2 cellular contexts compared by ENCODE assay signal in the genomic region with DNA sequence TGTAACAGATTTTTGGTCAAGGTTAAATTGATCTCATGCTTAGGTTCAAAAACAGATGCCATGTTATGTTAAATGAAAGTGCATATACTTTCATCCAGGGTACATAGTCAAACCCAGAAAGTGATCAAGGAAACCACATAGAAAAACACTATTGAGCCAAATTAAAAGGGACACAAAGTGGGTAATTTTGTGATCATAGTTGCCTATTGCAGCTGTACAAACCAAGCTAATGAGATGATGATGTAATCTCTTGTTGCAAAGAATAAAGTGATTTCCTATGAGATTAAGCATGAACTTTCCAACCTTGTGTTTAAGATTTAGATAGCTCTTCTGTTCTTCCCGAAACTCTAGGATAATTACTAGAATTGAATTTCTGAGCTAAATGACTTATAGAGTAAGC.
TF ChIP-seq lines count a peak whose summit lies in the region.

No MANE protein-coding gene starts in this region.

TF ChIP-seq in SK-N-SH treated with all-trans-retinoic acid at 6 μM for 48 hours, 23 proteins besides CTCF, POLR2A, EP300 and RAD21 (continued from another document):
- TF ChIP-seq, protein P1, sequence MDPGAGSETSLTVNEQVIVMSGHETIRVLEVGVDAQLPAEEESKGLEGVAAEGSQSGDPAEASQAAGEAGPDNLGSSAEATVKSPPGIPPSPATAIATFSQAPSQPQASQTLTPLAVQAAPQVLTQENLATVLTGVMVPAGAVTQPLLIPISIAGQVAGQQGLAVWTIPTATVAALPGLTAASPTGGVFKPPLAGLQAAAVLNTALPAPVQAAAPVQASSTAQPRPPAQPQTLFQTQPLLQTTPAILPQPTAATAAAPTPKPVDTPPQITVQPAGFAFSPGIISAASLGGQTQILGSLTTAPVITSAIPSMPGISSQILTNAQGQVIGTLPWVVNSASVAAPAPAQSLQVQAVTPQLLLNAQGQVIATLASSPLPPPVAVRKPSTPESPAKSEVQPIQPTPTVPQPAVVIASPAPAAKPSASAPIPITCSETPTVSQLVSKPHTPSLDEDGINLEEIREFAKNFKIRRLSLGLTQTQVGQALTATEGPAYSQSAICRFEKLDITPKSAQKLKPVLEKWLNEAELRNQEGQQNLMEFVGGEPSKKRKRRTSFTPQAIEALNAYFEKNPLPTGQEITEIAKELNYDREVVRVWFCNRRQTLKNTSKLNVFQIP (CRISPR knock-in tag; IDR thresholded peaks at IDR 0.05; ENCODE audit: borderline replicate concordance, low read depth), result no peak
- TF ChIP-seq ARNTL (CRISPR knock-in tag; IDR thresholded peaks at IDR 0.05; ENCODE audit: borderline replicate concordance, low read depth) (no peak), TCF4 (CRISPR knock-in tag; IDR thresholded peaks at IDR 0.05; ENCODE audit: borderline replicate concordance) (peak; percentile 94), PPARA (CRISPR knock-in tag; IDR thresholded peaks at IDR 0.05; ENCODE audit: borderline replicate concordance) (0 out of 2 replicates have a peak, but pooled peaks have one; percentile 36), ISL1 (CRISPR knock-in tag; IDR thresholded peaks at IDR 0.05) (peak; percentile 72), RARB (CRISPR knock-in tag; IDR thresholded peaks at IDR 0.05) (no peak), CSDC2 (CRISPR knock-in tag; IDR thresholded peaks at IDR 0.05) (no peak), ZNF565 (CRISPR knock-in tag; conservative IDR thresholded peaks at IDR 0.05; ENCODE audit: low read depth) (peak; percentile 79), SNAI2 (CRISPR knock-in tag; IDR thresholded peaks at IDR 0.05) (no peak), ZNF8 (CRISPR knock-in tag; IDR thresholded peaks at IDR 0.05) (no peak), ESRRG (CRISPR knock-in tag; IDR thresholded peaks at IDR 0.05) (0 out of 2 replicates have a peak, but pooled peaks have one; percentile 9), ZNF70 (CRISPR knock-in tag; IDR thresholded peaks at IDR 0.05) (no peak)
- TF ChIP-seq, protein P2, sequence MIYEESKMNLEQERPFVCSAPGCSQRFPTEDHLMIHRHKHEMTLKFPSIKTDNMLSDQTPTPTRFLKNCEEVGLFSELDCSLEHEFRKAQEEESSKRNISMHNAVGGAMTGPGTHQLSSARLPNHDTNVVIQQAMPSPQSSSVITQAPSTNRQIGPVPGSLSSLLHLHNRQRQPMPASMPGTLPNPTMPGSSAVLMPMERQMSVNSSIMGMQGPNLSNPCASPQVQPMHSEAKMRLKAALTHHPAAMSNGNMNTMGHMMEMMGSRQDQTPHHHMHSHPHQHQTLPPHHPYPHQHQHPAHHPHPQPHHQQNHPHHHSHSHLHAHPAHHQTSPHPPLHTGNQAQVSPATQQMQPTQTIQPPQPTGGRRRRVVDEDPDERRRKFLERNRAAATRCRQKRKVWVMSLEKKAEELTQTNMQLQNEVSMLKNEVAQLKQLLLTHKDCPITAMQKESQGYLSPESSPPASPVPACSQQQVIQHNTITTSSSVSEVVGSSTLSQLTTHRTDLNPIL (CRISPR knock-in tag; IDR thresholded peaks at IDR 0.05; ENCODE audit: low read depth), result peak; percentile 73; the same call in 1 of the 2 replicates
- TF ChIP-seq, protein P3, sequence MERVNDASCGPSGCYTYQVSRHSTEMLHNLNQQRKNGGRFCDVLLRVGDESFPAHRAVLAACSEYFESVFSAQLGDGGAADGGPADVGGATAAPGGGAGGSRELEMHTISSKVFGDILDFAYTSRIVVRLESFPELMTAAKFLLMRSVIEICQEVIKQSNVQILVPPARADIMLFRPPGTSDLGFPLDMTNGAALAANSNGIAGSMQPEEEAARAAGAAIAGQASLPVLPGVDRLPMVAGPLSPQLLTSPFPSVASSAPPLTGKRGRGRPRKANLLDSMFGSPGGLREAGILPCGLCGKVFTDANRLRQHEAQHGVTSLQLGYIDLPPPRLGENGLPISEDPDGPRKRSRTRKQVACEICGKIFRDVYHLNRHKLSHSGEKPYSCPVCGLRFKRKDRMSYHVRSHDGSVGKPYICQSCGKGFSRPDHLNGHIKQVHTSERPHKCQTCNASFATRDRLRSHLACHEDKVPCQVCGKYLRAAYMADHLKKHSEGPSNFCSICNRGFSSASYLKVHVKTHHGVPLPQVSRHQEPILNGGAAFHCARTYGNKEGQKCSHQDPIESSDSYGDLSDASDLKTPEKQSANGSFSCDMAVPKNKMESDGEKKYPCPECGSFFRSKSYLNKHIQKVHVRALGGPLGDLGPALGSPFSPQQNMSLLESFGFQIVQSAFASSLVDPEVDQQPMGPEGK (CRISPR knock-in tag; IDR thresholded peaks at IDR 0.05; ENCODE audit: borderline replicate concordance), result no peak
- TF ChIP-seq, protein P4, sequence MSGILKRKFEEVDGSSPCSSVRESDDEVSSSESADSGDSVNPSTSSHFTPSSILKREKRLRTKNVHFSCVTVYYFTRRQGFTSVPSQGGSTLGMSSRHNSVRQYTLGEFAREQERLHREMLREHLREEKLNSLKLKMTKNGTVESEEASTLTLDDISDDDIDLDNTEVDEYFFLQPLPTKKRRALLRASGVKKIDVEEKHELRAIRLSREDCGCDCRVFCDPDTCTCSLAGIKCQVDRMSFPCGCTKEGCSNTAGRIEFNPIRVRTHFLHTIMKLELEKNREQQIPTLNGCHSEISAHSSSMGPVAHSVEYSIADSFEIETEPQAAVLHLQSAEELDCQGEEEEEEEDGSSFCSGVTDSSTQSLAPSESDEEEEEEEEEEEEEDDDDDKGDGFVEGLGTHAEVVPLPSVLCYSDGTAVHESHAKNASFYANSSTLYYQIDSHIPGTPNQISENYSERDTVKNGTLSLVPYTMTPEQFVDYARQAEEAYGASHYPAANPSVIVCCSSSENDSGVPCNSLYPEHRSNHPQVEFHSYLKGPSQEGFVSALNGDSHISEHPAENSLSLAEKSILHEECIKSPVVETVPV (CRISPR knock-in tag; IDR thresholded peaks at IDR 0.05), result no peak

TF ChIP-seq in SK-N-SH, 30 proteins besides CTCF, POLR2A, EP300 and RAD21 (continued from another document):
- TF ChIP-seq, protein P5, sequence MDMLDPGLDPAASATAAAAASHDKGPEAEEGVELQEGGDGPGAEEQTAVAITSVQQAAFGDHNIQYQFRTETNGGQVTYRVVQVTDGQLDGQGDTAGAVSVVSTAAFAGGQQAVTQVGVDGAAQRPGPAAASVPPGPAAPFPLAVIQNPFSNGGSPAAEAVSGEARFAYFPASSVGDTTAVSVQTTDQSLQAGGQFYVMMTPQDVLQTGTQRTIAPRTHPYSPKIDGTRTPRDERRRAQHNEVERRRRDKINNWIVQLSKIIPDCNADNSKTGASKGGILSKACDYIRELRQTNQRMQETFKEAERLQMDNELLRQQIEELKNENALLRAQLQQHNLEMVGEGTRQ (IDR thresholded peaks at IDR 0.05; ENCODE audit: borderline replicate concordance, low read depth, low read length), result no peak
- TF ChIP-seq SMC3 (IDR thresholded peaks at IDR 0.05; ENCODE audit: low read depth, low read length) (no peak), MXI1 (IDR thresholded peaks at IDR 0.05; ENCODE audit: low read depth, low read length) (no peak)
